ENCODE assay signal across 17 cellular contexts in genomic region chr12:31634620-31635019, GRCh38.
"Had no signal": no experiment of that assay in that cellular context is flagged by ENCODE, and none has a peak within 500 bp of the region (broad histone marks: within the 10 kb centered on the region; RNA-seq: fewer than 3 reads in every experiment).

No MANE protein-coding gene starts in this region.

- H3K27ac Mint-ChIP-seq: mesothelial cell of epicardium had no signal

- H3K36me3 ChIP-seq: esophagus muscularis mucosa, gastroesophageal sphincter, heart right ventricle, left lung, lower lobe of right lung had no signal

- H3K4me3 ChIP-seq: coronary artery, dorsolateral prefrontal cortex, esophagus muscularis mucosa, gastroesophageal sphincter, heart right ventricle, left lung, lower lobe of right lung, mucosa of descending colon had no signal

- H3K4me3 Mint-ChIP-seq: mesothelial cell of epicardium had no signal

- H3K27me3 ChIP-seq: dorsolateral prefrontal cortex, esophagus muscularis mucosa, foreskin keratinocyte, gastroesophageal sphincter, heart right ventricle, left lung had no signal

- H3K27ac ChIP-seq: coronary artery, dorsolateral prefrontal cortex, esophagus muscularis mucosa, foreskin keratinocyte, gastroesophageal sphincter, heart right ventricle, left lung, lower lobe of right lung had no signal

- ATAC-seq: foreskin keratinocyte, gastroesophageal sphincter, heart right ventricle, left cardiac atrium, left lung, left ventricle myocardium superior, lower lobe of right lung, mucosa of descending colon had no signal

- H3K4me1 ChIP-seq: foreskin keratinocyte had no signal

- H3K9me3 ChIP-seq: esophagus muscularis mucosa, gastroesophageal sphincter, heart right ventricle, left lung, lower lobe of right lung, mucosa of descending colon had no signal

- DNase-seq: dermis blood vessel endothelial cell; dorsolateral prefrontal cortex; effector CD4-positive, alpha-beta T cell; effector memory CD4-positive, alpha-beta T cell; foreskin keratinocyte; heart right ventricle; hippocampal formation; left cardiac atrium; left lung; left ventricle myocardium superior; lower lobe of right lung; mesenchymal stem cell; mucosa of descending colon had no signal
